Comparison of ENCODE assay signal across 2 cellular contexts in the genomic region with DNA sequence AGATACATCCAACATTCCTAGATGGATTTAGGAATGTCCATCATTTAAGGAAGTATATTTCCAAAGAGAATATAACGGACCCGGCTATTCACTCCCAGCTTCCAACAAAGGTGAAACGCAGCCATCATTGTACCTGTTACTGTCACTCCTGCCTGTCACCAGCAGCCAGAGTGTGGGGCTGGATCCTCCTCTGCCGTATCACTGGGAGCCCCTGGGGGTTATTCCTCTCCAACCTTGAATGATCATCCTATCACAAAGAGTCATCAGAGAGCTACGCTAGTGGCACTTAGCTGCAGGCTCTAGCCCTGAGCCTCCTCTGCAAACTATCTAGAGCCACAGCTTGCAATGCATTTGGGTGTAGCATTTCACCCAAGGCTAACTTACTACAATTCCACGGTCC.
TF ChIP-seq lines count a peak whose summit lies in the region.

No MANE protein-coding gene starts in this region.

TF ChIP-seq in HEK293, 187 proteins besides CTCF, POLR2A, EP300 and RAD21 (continued from another document):
- no peak for TF ChIP-seq IKZF3 (tag by site-specific recombination; IDR thresholded peaks at IDR 0.05)
- TF ChIP-seq, protein P1, sequence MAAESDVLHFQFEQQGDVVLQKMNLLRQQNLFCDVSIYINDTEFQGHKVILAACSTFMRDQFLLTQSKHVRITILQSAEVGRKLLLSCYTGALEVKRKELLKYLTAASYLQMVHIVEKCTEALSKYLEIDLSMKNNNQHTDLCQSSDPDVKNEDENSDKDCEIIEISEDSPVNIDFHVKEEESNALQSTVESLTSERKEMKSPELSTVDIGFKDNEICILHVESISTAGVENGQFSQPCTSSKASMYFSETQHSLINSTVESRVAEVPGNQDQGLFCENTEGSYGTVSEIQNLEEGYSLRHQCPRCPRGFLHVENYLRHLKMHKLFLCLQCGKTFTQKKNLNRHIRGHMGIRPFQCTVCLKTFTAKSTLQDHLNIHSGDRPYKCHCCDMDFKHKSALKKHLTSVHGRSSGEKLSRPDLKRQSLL (tag by site-specific recombination; IDR thresholded peaks at IDR 0.05): peak; percentile 48; the same call in 1 of the 2 replicates

TF ChIP-seq in endothelial cell of umbilical vein, 7 proteins besides CTCF, POLR2A, EP300 and RAD21 (continued from another document):
- TF ChIP-seq JUN (IDR thresholded peaks at IDR 0.05; ENCODE audit: borderline replicate concordance, insufficient read depth, insufficient read length, low read depth): no peak
- TF ChIP-seq, protein P2, sequence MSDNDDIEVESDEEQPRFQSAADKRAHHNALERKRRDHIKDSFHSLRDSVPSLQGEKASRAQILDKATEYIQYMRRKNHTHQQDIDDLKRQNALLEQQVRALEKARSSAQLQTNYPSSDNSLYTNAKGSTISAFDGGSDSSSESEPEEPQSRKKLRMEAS (IDR thresholded peaks at IDR 0.05; ENCODE audit: insufficient read depth, insufficient read length): no peak
- TF ChIP-seq EZH2 (IDR thresholded peaks at IDR 0.05; ENCODE audit: borderline replicate concordance, low read depth, low read length, severe bottlenecking): no peak
- TF ChIP-seq FOS (IDR thresholded peaks at IDR 0.05; ENCODE audit: borderline replicate concordance, insufficient read depth, low read length): no peak
- TF ChIP-seq MYC (IDR thresholded peaks at IDR 0.05; ENCODE audit: low read depth, low read length): no peak
- TF ChIP-seq GATA2 (IDR thresholded peaks at IDR 0.05; ENCODE audit: insufficient read depth, insufficient read length, low read depth, low read length): no peak
TF ChIP-seq in endothelial cell of umbilical vein: peak in this region for 0.
